Comparison of ENCODE assay signal across 8 cellular contexts in genomic region chr11:31995525-31996123, GRCh38.
DNase-seq lines count a peak whose midpoint lies in the region; ATAC-seq, FAIRE-seq and TF ChIP-seq lines count a peak whose summit lies in the region.

No MANE protein-coding gene starts in this region.

- FAIRE-seq in GM12891 (lab: Jason Lieb, UNC) (peak; percentile 90), H1 (lab: Jason Lieb, UNC) (no peak)

- H3K4ac ChIP-seq in H1 (replicated peaks; ENCODE audit: insufficient read length, low read depth, low read length): no peak overlapping the region

- no peak overlapping the region for H4K8ac ChIP-seq in H1 (ENCODE audit: extremely low read depth, insufficient read depth, low read length)

- H3K14ac ChIP-seq in H1 (ENCODE audit: insufficient read length): no peak overlapping the region

- no peaks in the 10 kb centered on the region for H4K20me1 ChIP-seq in H1 (replicated peaks in 1 of 2; ENCODE audit: control insufficient read depth in 1 of 2, insufficient read depth in 2 of 2, low read length in 2 of 2)

- no peak for TF ChIP-seq POLR2A in GM12891 (IDR thresholded peaks at IDR 0.05; ENCODE audit: low read depth, low read length)
- no peak for TF ChIP-seq POLR2A in H1 (IDR thresholded peaks at IDR 0.05; ENCODE audit: control extremely low read depth in 1 of 2, low read depth in 2 of 2, low read length in 2 of 2)
- no peak for TF ChIP-seq POLR2A in testis (IDR thresholded peaks at IDR 0.05)

- DNase-seq in GM12891 (ENCODE audit: insufficient read length, low spot score) (no peak), H1 (ENCODE audit: low read depth in 1 of 2, low spot score in 2 of 2) (no peak), GDM1 (lab: John Stamatoyannopoulos, UW) (no peak), testis (no peak), mesothelial cell of epicardium (ENCODE audit: low spot score in 2 of 2, unreplicated experiment in 2 of 2) (no peak), cardiac septum (ENCODE audit: low spot score) (no peak)

- H2BK5ac ChIP-seq in H1 (ENCODE audit: low read depth, low read length): no peak overlapping the region

- H3K36me3 ChIP-seq in KOPT-K1 (ENCODE audit: insufficient read depth, low read length) (no peaks in the 10 kb centered on the region), H1 (ENCODE audit: control insufficient read depth in 2 of 4, insufficient read depth in 4 of 4, low read length in 3 of 4) (no peaks in the 10 kb centered on the region), testis (ENCODE audit: low read depth, missing control alignments) (no peaks in the 10 kb centered on the region)

- H2AFZ ChIP-seq in H1 (ENCODE audit: low read length): 0 out of 2 replicates have a peak overlapping the region, but pooled peaks have one; percentile 55

- no peaks in the 10 kb centered on the region for H3K23me2 ChIP-seq in H1 (ENCODE audit: low read depth, low read length)

- WGBS in H1 (ENCODE audit: extremely low coverage in 1 of 2, insufficient coverage in 1 of 2, insufficient read length in 1 of 2, insufficient replicate concordance in 2 of 2, low coverage in 1 of 2, low lambda C conversion rate in 2 of 2, missing lambda C conversion rate in 1 of 2), 2 experiments: 83% methylated on average over 2 of the region's 2 CpGs; no CpG with 5 or more reads in 1 of the 2 experiments
- 27 to 49% methylated on average over 2 of the region's 2 CpGs for WGBS in testis, 2 donors

- POLR2A ChIA-PET in H1 (lab: Charles Lee; ENCODE audit: partially characterized antibody): no interaction called here

- no peak for TF ChIP-seq RAD21 in H1 (IDR thresholded peaks at IDR 0.05 in 1 of 2, conservative IDR thresholded peaks at IDR 0.05 in 1 of 2; ENCODE audit: low read depth in 2 of 2, low read length in 2 of 2)

- intact Hi-C loops in testis (cut with DNase I; ENCODE audit: low total_unique reads) (no loop called here), cardiac septum (cut with DNase I) (no loop called here)

- TF ChIP-seq EP300 in H1 (IDR thresholded peaks at IDR 0.05; ENCODE audit: borderline replicate concordance in 1 of 2, low read depth in 2 of 2, low read length in 2 of 2): no peak

- TF ChIP-seq CTCF in H1 (IDR thresholded peaks at IDR 0.05; ENCODE audit: control extremely low read depth in 1 of 3, insufficient read depth in 1 of 3, low read depth in 1 of 3, low read length in 3 of 3): no peak
- TF ChIP-seq CTCF in testis (IDR thresholded peaks at IDR 0.05): no peak
- no peak for TF ChIP-seq CTCF in mesothelial cell of epicardium (IDR thresholded peaks at IDR 0.05; ENCODE audit: unreplicated experiment)

- H2BK15ac ChIP-seq in H1 (ENCODE audit: low read length): no peak overlapping the region

- H3K23ac ChIP-seq in H1 (ENCODE audit: insufficient read length): no peak overlapping the region

- no peak overlapping the region for H3K4me3 ChIP-seq in H1 (ENCODE audit: extremely low read depth in 1 of 4, insufficient read depth in 2 of 4, low read depth in 3 of 4, low read length in 4 of 4)
- no peak overlapping the region for H3K4me3 ChIP-seq in testis

- H3K4me2 ChIP-seq in H1 (ENCODE audit: insufficient read depth in 1 of 2, low read depth in 2 of 2, low read length in 2 of 2): no peak overlapping the region

- no peak overlapping the region for H3K27ac Mint-ChIP-seq in mesothelial cell of epicardium

- no peaks in the 10 kb centered on the region for H3K4me1 Mint-ChIP-seq in mesothelial cell of epicardium

- H3K27me3 Mint-ChIP-seq in mesothelial cell of epicardium (ENCODE audit: low read depth): peaks cover 75% of the 10 kb centered on the region

- H3K27ac ChIP-seq in KOPT-K1 (ENCODE audit: low read depth, low read length, poor library complexity, severe bottlenecking) (peak overlapping the region; percentile 44), H1 (ENCODE audit: low read depth, low read length) (no peak overlapping the region), testis (no peak overlapping the region)

- H3K36me3 Mint-ChIP-seq in mesothelial cell of epicardium: no peaks in the 10 kb centered on the region

- H3K79me1 ChIP-seq in H1 (ENCODE audit: low read depth, low read length): no peaks in the 10 kb centered on the region

- CTCF ChIA-PET in H1 (lab: Charles Lee; ENCODE audit: partially characterized antibody): interaction anchor here (1.0 to 3.9 kb wide), 3 partner anchors 9 to 110 kb away, joined by 4 to 12 read pairs (median 7); no protein-coding TSS in a partner anchor

- H3K27me3 ChIP-seq in H1 (replicated peaks in 1 of 4; ENCODE audit: control insufficient read depth in 3 of 4, extremely low read depth in 1 of 4, insufficient read depth in 3 of 4, low read length in 3 of 4) (no peaks in the 10 kb centered on the region), testis (no peaks in the 10 kb centered on the region)

- H2BK12ac ChIP-seq in H1 (ENCODE audit: low read depth, low read length): no peak overlapping the region

- H2BK120ac ChIP-seq in H1 (replicated peaks; ENCODE audit: low read depth, low read length): no peak overlapping the region

- no peaks in the 10 kb centered on the region for H3K9me3 Mint-ChIP-seq in mesothelial cell of epicardium

- H3K18ac ChIP-seq in H1 (ENCODE audit: extremely low read depth, low read length): no peak overlapping the region

- H3K9ac ChIP-seq in H1 (replicated peaks in 1 of 4; ENCODE audit: extremely low read depth in 1 of 4, low read depth in 3 of 4, low read length in 3 of 4): no peak overlapping the region

- no peak overlapping the region for H2AK5ac ChIP-seq in H1 (ENCODE audit: low read depth, low read length)

- no peaks in the 10 kb centered on the region for H3K9me3 ChIP-seq in KOPT-K1 (ENCODE audit: insufficient read depth, low read length, poor library complexity, severe bottlenecking)
- H3K9me3 ChIP-seq in H1 (ENCODE audit: insufficient read depth in 2 of 2, low read depth in 1 of 2, low read length in 1 of 2): no peaks in the 10 kb centered on the region
- H3K9me3 ChIP-seq in testis: no peaks in the 10 kb centered on the region

- no peak overlapping the region for H2BK20ac ChIP-seq in H1 (ENCODE audit: low read length)

- H3K56ac ChIP-seq in H1 (replicated peaks; ENCODE audit: insufficient read length, low read depth, low read length): no peak overlapping the region

- H4K91ac ChIP-seq in H1 (replicated peaks; ENCODE audit: insufficient read length, low read length): no peak overlapping the region

- peak; percentile 86 for ATAC-seq in GM21526 (IDR thresholded peaks at IDR 0.05; ENCODE audit: low FRiP score, unreplicated experiment)

- H3K4me3 Mint-ChIP-seq in mesothelial cell of epicardium: no peak overlapping the region

- H3K79me2 ChIP-seq in H1 (ENCODE audit: control insufficient read depth in 1 of 2, insufficient read depth in 2 of 2, low read length in 2 of 2): no peaks in the 10 kb centered on the region

- H3K4me1 ChIP-seq in H1 (replicated peaks in 1 of 4; ENCODE audit: control insufficient read depth in 3 of 4, insufficient read depth in 4 of 4, low read length in 3 of 4) (no peaks in the 10 kb centered on the region), testis (no peaks in the 10 kb centered on the region)

- no peak overlapping the region for H4K5ac ChIP-seq in H1 (ENCODE audit: insufficient read length, low read depth, low read length)

TF ChIP-seq in GM12891, 5 proteins besides CTCF, POLR2A, EP300 and RAD21:
- TF ChIP-seq POU2F2 (IDR thresholded peaks at IDR 0.05; ENCODE audit: low read depth, low read length) (no peak), TAF1 (IDR thresholded peaks at IDR 0.05; ENCODE audit: low read depth, low read length) (no peak), POLR2AphosphoS5 (IDR thresholded peaks at IDR 0.05; ENCODE audit: low read depth, low read length) (no peak), PAX5 (IDR thresholded peaks at IDR 0.05; ENCODE audit: insufficient read depth, low read length, severe bottlenecking) (no peak), SPI1 (IDR thresholded peaks at IDR 0.05; ENCODE audit: low read depth, low read length) (no peak)

TF ChIP-seq in H1, 55 proteins besides CTCF, POLR2A, EP300 and RAD21:
- TF ChIP-seq SIN3A (conservative IDR thresholded peaks at IDR 0.05 in 1 of 2, IDR thresholded peaks at IDR 0.05 in 1 of 2; ENCODE audit: low read depth in 1 of 2, low read length in 2 of 2): no peak
- no peak for TF ChIP-seq TBP (IDR thresholded peaks at IDR 0.05; ENCODE audit: low read depth, low read length)
- no peak for TF ChIP-seq SIRT6 (IDR thresholded peaks at IDR 0.05; ENCODE audit: low read length)
